ENCODE assay signal across 8 cellular contexts in the genomic region with DNA sequence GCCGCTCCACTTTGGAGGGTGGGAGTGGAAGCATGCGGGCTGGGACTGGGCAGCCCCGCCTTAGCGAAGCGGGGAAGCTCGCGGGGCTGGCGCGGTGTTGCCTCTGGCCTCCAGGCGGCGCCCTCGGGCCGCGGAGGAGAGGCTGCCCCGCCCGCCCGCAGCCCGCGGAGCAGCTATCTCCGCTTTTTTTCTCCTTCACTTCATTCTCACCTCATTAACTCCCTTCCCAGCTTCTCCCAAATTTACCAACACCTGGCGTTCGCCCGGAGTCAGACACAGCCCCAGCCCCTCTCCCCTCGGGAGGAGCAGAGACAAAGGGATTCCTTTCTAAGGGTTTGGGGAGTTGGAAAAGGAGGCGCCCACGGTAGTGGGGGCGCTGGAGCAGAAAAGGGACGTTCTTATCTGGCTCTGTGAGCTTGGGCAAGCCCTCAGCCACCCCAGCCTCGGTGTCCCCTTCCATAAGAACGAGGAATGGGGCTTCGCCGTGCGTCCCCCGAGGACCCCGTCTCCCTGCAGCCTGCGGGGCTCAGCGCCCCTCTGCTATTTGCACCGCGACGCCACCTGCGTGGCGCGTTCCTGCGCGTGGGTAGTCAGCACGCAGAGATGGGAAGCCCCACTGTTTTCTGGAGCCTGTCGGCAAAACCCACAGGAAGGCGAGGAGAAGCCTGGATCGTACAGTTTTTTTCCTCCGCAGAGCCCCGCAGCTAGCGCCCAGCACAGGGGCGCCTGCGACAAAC. TPM values are rescaled to one million over a fixed set of nuclear protein-coding genes. Genes with fewer than 3 reads are reported as not detected.
A peak's percentile ranks its signal among the peaks of the same experiment; 100 is the strongest.
DNase-seq lines count a peak whose midpoint lies in the region; ATAC-seq and TF ChIP-seq lines count a peak whose summit lies in the region.

No MANE protein-coding gene starts in this region.

- no peaks in the 10 kb centered on the region for H3K9me3 ChIP-seq in gastroesophageal sphincter
- no peaks in the 10 kb centered on the region for H3K9me3 ChIP-seq in subcutaneous abdominal adipose tissue (ENCODE audit: control insufficient read depth in 5 of 5, low read length in 5 of 5)

- H3K27me3 ChIP-seq in gastroesophageal sphincter (peaks cover 79% of the 10 kb centered on the region), subcutaneous abdominal adipose tissue (ENCODE audit: control insufficient read depth in 5 of 5, insufficient read depth in 4 of 5, low read length in 5 of 5) (peaks cover 0 to 9% (median 4%) of the 10 kb centered on the region in 5 donors)

- H3K36me3 ChIP-seq in gastroesophageal sphincter (no peaks in the 10 kb centered on the region), subcutaneous abdominal adipose tissue (ENCODE audit: control insufficient read depth in 5 of 5, insufficient read depth in 5 of 5, low read length in 5 of 5) (peaks cover 0 to 21% (median 14%) of the 10 kb centered on the region in 5 donors)

- WGBS in gastroesophageal sphincter (ENCODE audit: low coverage in 1 of 2), 2 donors: 0 to 10% methylated on average over 3 to 7 of the region's 54 CpGs

- peaks cover 0 to 60% (median 39%) of the 10 kb centered on the region in 3 donors for H3K4me1 ChIP-seq in gastroesophageal sphincter
- H3K4me1 ChIP-seq in subcutaneous abdominal adipose tissue (ENCODE audit: control insufficient read depth in 5 of 5, insufficient read depth in 5 of 5, low read length in 5 of 5): peaks cover 4 to 77% (median 66%) of the 10 kb centered on the region in 5 donors

- no peak for TF ChIP-seq EP300 in gastroesophageal sphincter (IDR thresholded peaks at IDR 0.05)

- no peak for TF ChIP-seq POLR2A in gastroesophageal sphincter (IDR thresholded peaks at IDR 0.05)

- H3K9ac ChIP-seq in subcutaneous abdominal adipose tissue (ENCODE audit: low read length in 5 of 5): peak overlapping the region; percentile 26 to 75 (median 63)

- peak; percentile 70 for ATAC-seq in gastroesophageal sphincter

- DNase-seq in AG08395 (ENCODE audit: low spot score) (peak; percentile 88), GM19238 (ENCODE audit: insufficient read length, low spot score) (peak; percentile 90), M059J (ENCODE audit: low read depth) (peak; percentile 72), SIG-M5 treated with dmso at 0.1 percent for 504 hours (lab: John Stamatoyannopoulos, UW; ENCODE audit: unreplicated experiment) (peak; percentile 68), non-pigmented ciliary epithelial cell (ENCODE audit: low read depth) (peak; percentile 11)
- peak; percentile 60 for DNase-seq in activated gamma-delta T cell treated with anti-CD3 and anti-CD28 coated beads, Interleukin-2, amount 50 U/mL, for 16 hours (ENCODE audit: low read depth)

- TF ChIP-seq CTCF in gastroesophageal sphincter (IDR thresholded peaks at IDR 0.05): peak in 3 of 4 experiments; percentile 97 to 99 (median 97)

- H3K4me3 ChIP-seq in gastroesophageal sphincter (peak overlapping the region; percentile 26 to 64), subcutaneous abdominal adipose tissue (ENCODE audit: low read depth in 1 of 5, low read length in 5 of 5) (peak overlapping the region; percentile 79 to 85 (median 80))

- peak overlapping the region in 1 of 4 donors; percentile 73 for H3K27ac ChIP-seq in gastroesophageal sphincter
- H3K27ac ChIP-seq in subcutaneous abdominal adipose tissue (ENCODE audit: low read depth, low read length): peak overlapping the region; percentile 54

RNA-seq across cellular contexts. Expression of gene WNT11, which starts 1.5 kb away (rescaled TPM):
- total RNA-seq in M059J (2014; rRNA removed; shearing (Covaris generic)): 2.0 and 3.1 TPM in 2 replicates
- 10 to 100 TPM in 1 of 4 donors, 1 to 10 TPM in 3; 2.5 to 17.1 (median 5.4) TPM for total RNA-seq in gastroesophageal sphincter

Comparison
In these comparisons a context has a peak if more than half of its experiments do, and no peak if none do; other contexts are left out.
1. DNase-seq: peak in every context shown above with its lines; median percentile 90 in GM19238; 88 in AG08395; 72 in M059J; 68 in SIG-M5 treated with dmso at 0.1 percent for 504 hours; 60 in activated gamma-delta T cell treated with anti-CD3 and anti-CD28 coated beads, Interleukin-2, amount 50 U/mL, for 16 hours; 11 in non-pigmented ciliary epithelial cell.